Comparison of ENCODE assay signal across 1 cellular context in the genomic region with DNA sequence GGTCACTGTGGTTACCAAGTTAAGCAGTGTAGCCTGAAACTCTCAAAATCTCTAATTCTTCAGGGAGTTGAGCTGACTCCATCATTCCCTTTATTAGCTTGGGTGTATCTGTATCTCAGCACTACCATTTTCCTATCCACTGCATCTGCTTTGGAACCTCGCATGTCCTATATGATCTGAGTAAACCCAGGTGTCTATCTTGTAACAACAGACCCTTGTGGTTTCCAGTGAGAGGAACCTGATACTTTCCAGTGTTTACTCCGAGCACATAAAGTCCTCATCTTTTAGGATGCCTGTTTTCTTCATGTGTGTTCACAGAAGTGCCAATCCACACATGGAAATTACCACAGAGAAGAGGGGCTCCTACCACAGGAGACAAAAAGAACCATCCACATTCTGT.
TF ChIP-seq lines count a peak whose summit lies in the region.

No MANE protein-coding gene starts in this region.

TF ChIP-seq in H1, 55 proteins besides CTCF, POLR2A, EP300 and RAD21 (continued from another document):
- TF ChIP-seq RNF2 (IDR thresholded peaks at IDR 0.05; ENCODE audit: borderline replicate concordance, low read depth, low read length, missing control alignments, poor library complexity, severe bottlenecking) (no peak), TBP (IDR thresholded peaks at IDR 0.05; ENCODE audit: low read depth, low read length) (no peak), POLR2AphosphoS5 (IDR thresholded peaks at IDR 0.05; ENCODE audit: low read depth, low read length) (no peak), SIX5 (IDR thresholded peaks at IDR 0.05; ENCODE audit: low read depth, low read length) (no peak), NANOG (IDR thresholded peaks at IDR 0.05; ENCODE audit: insufficient read depth, low read depth, low read length, poor library complexity, severe bottlenecking) (no peak), SIN3A (conservative IDR thresholded peaks at IDR 0.05 in 1 of 2, IDR thresholded peaks at IDR 0.05 in 1 of 2; ENCODE audit: low read depth in 1 of 2, low read length in 2 of 2) (no peak), PHF8 (conservative IDR thresholded peaks at IDR 0.05; ENCODE audit: low read depth, low read length) (no peak)
- TF ChIP-seq, protein P1, sequence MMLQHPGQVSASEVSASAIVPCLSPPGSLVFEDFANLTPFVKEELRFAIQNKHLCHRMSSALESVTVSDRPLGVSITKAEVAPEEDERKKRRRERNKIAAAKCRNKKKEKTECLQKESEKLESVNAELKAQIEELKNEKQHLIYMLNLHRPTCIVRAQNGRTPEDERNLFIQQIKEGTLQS (IDR thresholded peaks at IDR 0.05; ENCODE audit: insufficient read depth, low read depth, low read length) = no peak
- TF ChIP-seq, protein P2, sequence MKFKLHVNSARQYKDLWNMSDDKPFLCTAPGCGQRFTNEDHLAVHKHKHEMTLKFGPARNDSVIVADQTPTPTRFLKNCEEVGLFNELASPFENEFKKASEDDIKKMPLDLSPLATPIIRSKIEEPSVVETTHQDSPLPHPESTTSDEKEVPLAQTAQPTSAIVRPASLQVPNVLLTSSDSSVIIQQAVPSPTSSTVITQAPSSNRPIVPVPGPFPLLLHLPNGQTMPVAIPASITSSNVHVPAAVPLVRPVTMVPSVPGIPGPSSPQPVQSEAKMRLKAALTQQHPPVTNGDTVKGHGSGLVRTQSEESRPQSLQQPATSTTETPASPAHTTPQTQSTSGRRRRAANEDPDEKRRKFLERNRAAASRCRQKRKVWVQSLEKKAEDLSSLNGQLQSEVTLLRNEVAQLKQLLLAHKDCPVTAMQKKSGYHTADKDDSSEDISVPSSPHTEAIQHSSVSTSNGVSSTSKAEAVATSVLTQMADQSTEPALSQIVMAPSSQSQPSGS (IDR thresholded peaks at IDR 0.05; ENCODE audit: low read length) = no peak
